In the genomic region with DNA sequence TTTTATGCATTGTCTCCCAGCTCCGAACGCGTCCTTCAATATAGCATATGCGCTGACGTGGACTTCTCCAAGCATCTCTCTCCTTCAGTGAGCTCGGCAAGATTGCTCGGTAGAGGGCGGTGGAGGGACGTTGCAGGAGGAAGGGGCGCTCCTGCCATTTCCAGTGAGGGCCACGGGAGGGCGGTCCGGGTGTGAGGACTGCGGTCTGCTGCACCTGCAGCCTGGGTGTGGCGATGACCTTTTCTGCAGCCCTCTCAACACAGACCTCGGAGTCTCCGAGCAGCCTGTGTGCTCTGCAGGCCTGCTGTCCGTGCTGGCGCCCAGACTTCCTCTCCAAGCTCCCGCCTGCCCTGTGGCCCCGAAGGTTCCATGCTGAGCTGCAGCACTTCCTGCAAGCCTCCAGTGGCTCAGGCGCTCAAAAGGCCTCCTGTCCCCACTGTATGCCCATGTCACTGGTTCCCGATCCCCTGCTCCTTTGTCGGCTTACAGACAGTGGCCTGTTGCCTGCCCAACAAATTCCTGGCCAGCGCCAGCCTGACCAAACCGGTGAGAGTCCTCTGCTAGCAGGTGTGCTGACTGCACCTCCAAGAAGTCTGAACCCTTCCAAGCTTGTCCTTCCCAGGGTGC, we compare ENCODE assay signal across 8 cellular contexts. TPM values are rescaled to one million over a fixed set of nuclear protein-coding genes. Genes with fewer than 3 reads are reported as not detected.
DNase-seq lines count a peak whose midpoint lies in the region; ATAC-seq and TF ChIP-seq lines count a peak whose summit lies in the region.

No MANE protein-coding gene starts in this region.

- peak; percentile 67 for DNase-seq in AG04450 (ENCODE audit: low read depth, low spot score)
- DNase-seq in NCI-H345 (lab: John Stamatoyannopoulos, UW) = peak; percentile 85
- peak; percentile 90 for DNase-seq in activated CD4-positive, CD25-positive, alpha-beta regulatory T cell treated with anti-CD3 and anti-CD28 coated beads, Interleukin-2, amount 50 U/mL, for 72 hours
- peak; percentile 83 for DNase-seq in central memory CD4-positive, alpha-beta T cell
- peak; percentile 86 for DNase-seq in kidney glomerular epithelial cell (lab: John Stamatoyannopoulos, UW)
- peak; percentile 93 for DNase-seq in stimulated activated CD4-positive, alpha-beta T cell treated with anti-CD3 and anti-CD28 coated beads, Interleukin-1b, Interleukin-23, amount 100 ng/mL, for 48 hours

- POLR2A ChIA-PET in AG04450 (lab: Yijun Ruan, JAX) = interaction anchor here (1.3 to 1.8 kb wide), 4 partner anchors 68 to 141 kb away, joined by 3 to 7 read pairs (median 4); no protein-coding TSS in a partner anchor

- CTCF ChIA-PET in AG04450 (lab: Charles Lee) = interaction anchor here (0.5 to 4.4 kb wide), 59 partner anchors 9 to 1555 kb away, joined by 3 to 129 read pairs (median 4); a partner anchor contains a TSS

- TF ChIP-seq CTCF in AG04450 (IDR thresholded peaks at IDR 0.05; ENCODE audit: low read depth, low read length) = peak; percentile 100

- no peak overlapping the region for H3K27ac ChIP-seq in AG04450 (ENCODE audit: low read depth, low read length)

- peaks cover 5% of the 10 kb centered on the region for H3K27me3 ChIP-seq in AG04450 (ENCODE audit: control insufficient read depth, insufficient read depth, low read length)

- ATAC-seq in GM18907 (IDR thresholded peaks at IDR 0.05; ENCODE audit: unreplicated experiment) = peak; percentile 86
- peak; percentile 93 for ATAC-seq in HG03135 (IDR thresholded peaks at IDR 0.05; ENCODE audit: unreplicated experiment)

- H3K9me3 ChIP-seq in AG04450 (ENCODE audit: control insufficient read depth, insufficient read depth, low read length) = no peaks in the 10 kb centered on the region

- no peak overlapping the region for H3K4me3 ChIP-seq in AG04450 (ENCODE audit: low read depth, low read length)

RNA-seq across cellular contexts. Expression of a gene that starts 8.9 kb away (rescaled TPM):
- 0.06 and 0.14 TPM in 2 replicates for polyA plus RNA-seq in AG04450 (2011; rRNA removed)
- polyA minus RNA-seq in AG04450 (2011; rRNA and poly(A)+ RNA removed) = 0.46 TPM in 1 of 2 replicates, not detected in the other

RNA-seq across cellular contexts. Expression of a gene that starts 24.1 kb away (rescaled TPM):
- 0.10 TPM in 1 of 2 replicates, not detected in the other for polyA plus RNA-seq in AG04450 (2011; rRNA removed)
- polyA minus RNA-seq in AG04450 (2011; rRNA and poly(A)+ RNA removed) = not detected in 2 replicates
